Comparison of ENCODE assay signal across 9 cellular contexts in the genomic region with DNA sequence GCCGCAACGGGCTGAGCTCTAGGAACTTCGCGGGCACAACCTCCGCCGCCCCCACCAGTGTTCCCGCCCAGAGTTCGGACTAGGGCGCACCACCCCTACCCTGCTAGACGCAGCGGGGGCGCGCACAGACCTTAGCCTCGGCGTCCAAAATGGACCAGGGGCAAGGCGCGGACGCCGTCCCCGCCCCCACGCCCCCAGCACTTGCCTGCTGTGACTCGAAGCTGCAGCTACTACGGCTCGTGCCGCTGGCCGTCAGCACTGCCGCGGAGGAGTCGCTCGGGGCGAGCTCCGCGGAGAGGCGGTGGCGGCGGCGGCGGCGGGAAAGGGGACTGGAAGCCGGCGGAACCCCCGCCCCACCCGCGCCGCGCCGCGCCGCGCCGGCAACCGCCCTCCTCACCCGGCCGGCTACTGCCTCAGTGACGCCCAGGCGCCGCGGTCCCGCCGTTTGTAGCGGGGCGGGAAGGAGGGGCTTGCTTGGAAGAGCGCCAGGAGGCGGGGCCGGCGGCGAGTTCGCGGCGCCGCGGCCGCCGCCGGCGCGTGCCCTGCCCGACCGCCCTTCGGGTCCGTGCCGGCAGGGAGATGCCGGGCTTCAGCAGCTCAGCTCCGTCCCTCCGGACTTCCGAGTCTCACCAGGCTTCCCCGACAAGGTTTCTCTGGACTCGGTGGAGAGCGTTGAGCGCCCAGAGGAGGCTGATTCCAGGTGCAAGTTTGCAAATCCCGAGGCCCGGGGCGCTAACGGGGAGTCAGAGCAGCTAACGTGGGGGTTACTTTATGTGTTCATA. TPM values are rescaled to one million over a fixed set of nuclear protein-coding genes. Genes with fewer than 3 reads are reported as not detected.
A peak's percentile ranks its signal among the peaks of the same experiment; 100 is the strongest.
DNase-seq lines count a peak whose midpoint lies in the region; ATAC-seq and TF ChIP-seq lines count a peak whose summit lies in the region.
"Had no signal": no experiment of that assay in that cellular context is flagged by ENCODE, and none has a peak within 500 bp of the region (broad histone marks: within the 10 kb centered on the region; RNA-seq: fewer than 3 reads in every experiment).

No MANE protein-coding gene starts in this region.

- peak overlapping the region in 1 of 3 experiments; percentile 75; a peak in 3 of 7 replicates for H3K27ac Mint-ChIP-seq in H9
- H3K27ac Mint-ChIP-seq: stimulated activated naive CD8-positive, alpha-beta T cell treated with anti-CD3 and anti-CD28 coated beads, Interleukin-15, Interleukin-2, amounts not matched to agents 100 ng/mL and 50 ng/mL, for 24 hours had no signal

- H3K27me3 ChIP-seq in H9 (ENCODE audit: insufficient read depth, low read length), result peaks cover 8% of the 10 kb centered on the region; the same call in 1 of the 2 replicates
- peaks cover 83% of the 10 kb centered on the region for H3K27me3 ChIP-seq in NT2/D1 (ENCODE audit: insufficient read depth, insufficient read length)
- peaks cover 47 to 96% (median 73%) of the 10 kb centered on the region in 9 donors for H3K27me3 ChIP-seq in heart left ventricle

- peaks cover 22% of the 10 kb centered on the region; the same call in 1 of the 2 replicates for H3K79me2 ChIP-seq in H9 (ENCODE audit: insufficient read depth, low read length)

- DNase-seq in H9, result peak; percentile 76
- no peak for DNase-seq in NT2/D1 (ENCODE audit: low read depth, low spot score)
- peak in 2 of 5 donors; percentile 22 to 46 for DNase-seq in heart left ventricle
- DNase-seq in retina, result peak; percentile 86
- no peak for DNase-seq in stimulated activated naive CD4-positive, alpha-beta T cell (lab: John Stamatoyannopoulos, UW)
- DNase-seq in kidney glomerular epithelial cell (lab: John Stamatoyannopoulos, UW), result no peak
- no peak for DNase-seq in Ammon's horn (ENCODE audit: low spot score)
- no peak for DNase-seq in activated naive CD4-positive, alpha-beta T cell treated with anti-CD3 and anti-CD28 coated beads, Interleukin-2, amount 50 U/mL, for 16 hours

- H3K18ac ChIP-seq in H9 (ENCODE audit: insufficient read length, low read depth, low read length), result peak overlapping the region; percentile 3

- H3K4me1 ChIP-seq in H9 (ENCODE audit: insufficient read depth, low read length) (peaks cover 13% of the 10 kb centered on the region; the same call in 1 of the 2 replicates), NT2/D1 (ENCODE audit: insufficient read depth, insufficient read length) (peaks cover 5% of the 10 kb centered on the region), heart left ventricle (peaks cover 0 to 45% (median 12%) of the 10 kb centered on the region in 12 donors)

- H3K9me3 Mint-ChIP-seq in H9, result no peaks in the 10 kb centered on the region

- H2BK15ac ChIP-seq in H9 (ENCODE audit: low read depth, low read length), result no peak overlapping the region

- intact Hi-C loops in heart left ventricle (cut with DNase I), result no loop called here

- H2BK20ac ChIP-seq in H9 (ENCODE audit: low read depth, low read length, poor library complexity, severe bottlenecking), result no peak overlapping the region

- no peak overlapping the region for H2AFZ ChIP-seq in H9 (ENCODE audit: low read length)

- H4K5ac ChIP-seq in H9 (ENCODE audit: insufficient read length, low read depth, low read length), result no peak overlapping the region

- peak overlapping the region; percentile 97 for H3K4me2 ChIP-seq in H9 (ENCODE audit: insufficient read depth, insufficient read length, low read length)

- no peaks in the 10 kb centered on the region; a peak in 1 of 7 replicates for H3K36me3 Mint-ChIP-seq in H9 (ENCODE audit: insufficient read depth in 1 of 3, low read depth in 3 of 3)

- peaks cover 9% of the 10 kb centered on the region; the same call in 1 of the 2 replicates for H3K27me3 Mint-ChIP-seq in H9 (ENCODE audit: low read depth)

- H3K9ac ChIP-seq in H9 (ENCODE audit: extremely low read depth, insufficient read length, low read length) (peak overlapping the region; percentile 63), NT2/D1 (ENCODE audit: insufficient read length, low read depth) (peak overlapping the region; percentile 77)

- no peak for ATAC-seq in heart left ventricle

- TF ChIP-seq CTCF in H9 (conservative IDR thresholded peaks at IDR 0.05), result no peak
- TF ChIP-seq CTCF in heart left ventricle (IDR thresholded peaks at IDR 0.05), result no peak

- H3T11ph ChIP-seq in H9 (ENCODE audit: low read length), result no peak overlapping the region

- H3K23me2 ChIP-seq in H9 (ENCODE audit: insufficient read length, low read depth, low read length, poor library complexity, severe bottlenecking), result peaks cover 52% of the 10 kb centered on the region

- no peak overlapping the region for H2AK5ac ChIP-seq in H9 (ENCODE audit: insufficient read length, low read length)

- no peaks in the 10 kb centered on the region for H4K20me1 ChIP-seq in H9 (ENCODE audit: control insufficient read depth, insufficient read depth, insufficient read length)

- H3K4ac ChIP-seq in H9 (ENCODE audit: low read depth, low read length), result no peak overlapping the region

- WGBS in H9 (ENCODE audit: extremely low coverage, insufficient read length, low lambda C conversion rate), result no CpG with 5 or more reads among the region's 95 CpGs
- 1% methylated on average over 11 to 95 of the region's 95 CpGs for whole genome bisulfite sequencing in heart left ventricle, 4 donors

- H3K27ac ChIP-seq in H9 (ENCODE audit: insufficient read length, low read depth, low read length) (no peak overlapping the region), heart left ventricle (no peak overlapping the region)

- H2BK12ac ChIP-seq in H9 (ENCODE audit: insufficient read length, low read depth, low read length), result no peak overlapping the region

- H3K79me1 ChIP-seq in H9 (ENCODE audit: insufficient read depth, low read depth, low read length, poor library complexity, severe bottlenecking), result no peaks in the 10 kb centered on the region

- H4K8ac ChIP-seq in H9 (replicated peaks; ENCODE audit: insufficient read length, low read depth, low read length), result no peak overlapping the region

- no peak overlapping the region for H2BK5ac ChIP-seq in H9 (ENCODE audit: insufficient read length, low read length)

- H3K9me3 ChIP-seq in H9 (ENCODE audit: control insufficient read depth, low read depth, low read length), result no peaks in the 10 kb centered on the region
- H3K9me3 ChIP-seq in NT2/D1 (ENCODE audit: insufficient read depth, low read length), result no peaks in the 10 kb centered on the region
- no peaks in the 10 kb centered on the region for H3K9me3 ChIP-seq in heart left ventricle

- H4K91ac ChIP-seq in H9 (ENCODE audit: insufficient read length, low read depth, low read length), result no peak overlapping the region

- H3K23ac ChIP-seq in H9 (ENCODE audit: insufficient read length, low read depth, low read length), result no peak overlapping the region

- H3K4me1 Mint-ChIP-seq in H9, result peaks cover 40% of the 10 kb centered on the region in 2 experiments

- H3K14ac ChIP-seq in H9 (ENCODE audit: insufficient read depth, low read length), result 0 out of 2 replicates have a peak overlapping the region, but pooled peaks have one; percentile 56

- H3K4me3 Mint-ChIP-seq in H9, result peak overlapping the region in 1 of 2 experiments; percentile 91; a peak in 4 of 5 replicates
- H3K4me3 Mint-ChIP-seq: stimulated activated naive CD8-positive, alpha-beta T cell treated with anti-CD3 and anti-CD28 coated beads, Interleukin-15, Interleukin-2, amounts not matched to agents 100 ng/mL and 50 ng/mL, for 24 hours had no signal

- no peak overlapping the region for H2BK120ac ChIP-seq in H9 (ENCODE audit: low read depth, low read length, poor library complexity, severe bottlenecking)

- no peaks in the 10 kb centered on the region for H3K36me3 ChIP-seq in NT2/D1 (ENCODE audit: insufficient read depth, insufficient read length, low read length)
- no peaks in the 10 kb centered on the region for H3K36me3 ChIP-seq in heart left ventricle

- H3K4me3 ChIP-seq in NT2/D1 (ENCODE audit: insufficient read length, low read depth), result peak overlapping the region; percentile 58
- H3K4me3 ChIP-seq in heart left ventricle, result peak overlapping the region in 11 of 12 donors; percentile 21 to 56 (median 44)

- no peak for TF ChIP-seq POLR2A in heart left ventricle (IDR thresholded peaks at IDR 0.05)

- H3K56ac ChIP-seq in H9 (ENCODE audit: insufficient read length, low read depth, low read length), result no peak overlapping the region

RNA-seq across cellular contexts. Expression of a gene that starts 4.4 kb away (rescaled TPM):
- total RNA-seq in H9 (2021), result 16.8 and 19.9 TPM in 2 replicates
- total RNA-seq in heart left ventricle, result under 1 TPM in 5 of 9 donors, not detected in 4; 0.08 to 0.30 (median 0.19) TPM
- polyA plus RNA-seq in heart left ventricle, result not detected

Comparison
In these comparisons a context has a peak if more than half of its experiments do, and no peak if none do; other contexts are left out.
1. DNase-seq: peak in H9 (single experiment) and retina (single experiment); none in NT2/D1 (single experiment), stimulated activated naive CD4-positive, alpha-beta T cell (0 of 6), kidney glomerular epithelial cell (single experiment), Ammon's horn (single experiment) and activated naive CD4-positive, alpha-beta T cell treated with anti-CD3 and anti-CD28 coated beads, Interleukin-2, amount 50 U/mL, for 16 hours (single experiment).
2. RNA of a gene that starts 4.4 kb away (total RNA-seq): 16.8 to 19.9 TPM in H9; 0.08 to 0.30 TPM in heart left ventricle; every median in the first group is over 10 times any median in the second.